11 cellular contexts compared by ENCODE assay signal in genomic region chr7:41916450-41916927, GRCh38.
DNase-seq lines count a peak whose midpoint lies in the region; ATAC-seq, FAIRE-seq and TF ChIP-seq lines count a peak whose summit lies in the region.
"Had no signal": no experiment of that assay in that cellular context is flagged by ENCODE, and none has a peak within 500 bp of the region (broad histone marks: within the 10 kb centered on the region; RNA-seq: fewer than 3 reads in every experiment).

No MANE protein-coding gene starts in this region.

- TF ChIP-seq POLR2A in suprapubic skin (IDR thresholded peaks at IDR 0.05) = no peak
- TF ChIP-seq POLR2A in Peyer's patch (IDR thresholded peaks at IDR 0.05) = no peak

- no peaks in the 10 kb centered on the region for H3K79me2 ChIP-seq in astrocyte (ENCODE audit: insufficient read depth, low read length)

- H3K4me3 Mint-ChIP-seq in astrocyte (ENCODE audit: unreplicated experiment) = peak overlapping the region; percentile 51

- ATAC-seq in right cardiac atrium (peak; percentile 41 to 51), HG02884 (IDR thresholded peaks at IDR 0.05; ENCODE audit: unreplicated experiment) (no peak)

- H3K27me3 ChIP-seq in astrocyte (ENCODE audit: insufficient read depth, low read length) (no peaks in the 10 kb centered on the region), right cardiac atrium (ENCODE audit: control insufficient read depth, insufficient read depth) (no peaks in the 10 kb centered on the region), suprapubic skin (no peaks in the 10 kb centered on the region), Peyer's patch (no peaks in the 10 kb centered on the region)
- H3K27me3 ChIP-seq: adrenal gland, vagina had no signal

- H3K9ac ChIP-seq in astrocyte (ENCODE audit: low read length) = peak overlapping the region; percentile 77

- no peak for TF ChIP-seq EP300 in suprapubic skin (IDR thresholded peaks at IDR 0.05)

- H4K20me1 ChIP-seq in astrocyte (ENCODE audit: insufficient read depth, low read length) = no peaks in the 10 kb centered on the region

- peaks cover 47% of the 10 kb centered on the region for H3K4me1 Mint-ChIP-seq in astrocyte (ENCODE audit: low read depth, unreplicated experiment)

- DNase-seq in HK-2 (ENCODE audit: unreplicated experiment) (peak; percentile 78), astrocyte (ENCODE audit: low read depth) (peak; percentile 99), right cardiac atrium (no peak), suprapubic skin (ENCODE audit: low spot score in 2 of 2) (peak in 1 of 2 donors; percentile 58), middle frontal gyrus (ENCODE audit: extremely low spot score, low spot score) (no peak), Peyer's patch (no peak)
- DNase-seq: NCI-H524 treated with DMSO at 0.1 percent for 48 hours had no signal

- H3K9me3 ChIP-seq in astrocyte (ENCODE audit: insufficient read depth, low read depth, low read length) (no peaks in the 10 kb centered on the region), right cardiac atrium (ENCODE audit: control insufficient read depth, low read length) (no peaks in the 10 kb centered on the region), suprapubic skin (no peaks in the 10 kb centered on the region), Peyer's patch (no peaks in the 10 kb centered on the region)
- H3K9me3 ChIP-seq: adrenal gland, vagina had no signal

- H3K27ac ChIP-seq in astrocyte (ENCODE audit: low read depth, low read length) = peak overlapping the region; percentile 99
- H3K27ac ChIP-seq in right cardiac atrium (ENCODE audit: low read length) = no peak overlapping the region
- H3K27ac ChIP-seq in suprapubic skin = peak overlapping the region; percentile 27
- peak overlapping the region in 1 of 4 donors; percentile 2 for H3K27ac ChIP-seq in Peyer's patch
- H3K27ac ChIP-seq: adrenal gland, vagina had no signal

- no peaks in the 10 kb centered on the region for H3K36me3 Mint-ChIP-seq in astrocyte (ENCODE audit: low read depth, unreplicated experiment)

- no peak overlapping the region for H3K4me3 ChIP-seq in astrocyte (ENCODE audit: insufficient read depth, low read depth, low read length)
- H3K4me3 ChIP-seq in right cardiac atrium (ENCODE audit: low read length) = no peak overlapping the region
- H3K4me3 ChIP-seq in suprapubic skin = no peak overlapping the region
- no peak overlapping the region for H3K4me3 ChIP-seq in Peyer's patch
- H3K4me3 ChIP-seq: adrenal gland, vagina had no signal

- TF ChIP-seq CTCF in astrocyte (IDR thresholded peaks at IDR 0.05; ENCODE audit: insufficient read depth, low read depth, low read length) (no peak), suprapubic skin (IDR thresholded peaks at IDR 0.05) (no peak), Peyer's patch (IDR thresholded peaks at IDR 0.05) (no peak)

- peak overlapping the region; percentile 99 for H3K27ac Mint-ChIP-seq in astrocyte (ENCODE audit: unreplicated experiment)

- H3K36me3 ChIP-seq in astrocyte (ENCODE audit: insufficient read depth, low read length) = no peaks in the 10 kb centered on the region
- no peaks in the 10 kb centered on the region for H3K36me3 ChIP-seq in suprapubic skin
- H3K36me3 ChIP-seq in Peyer's patch = no peaks in the 10 kb centered on the region
- H3K36me3 ChIP-seq: adrenal gland, vagina had no signal

- no peaks in the 10 kb centered on the region for H3K27me3 Mint-ChIP-seq in astrocyte (ENCODE audit: low read depth, unreplicated experiment)

- peaks cover 46% of the 10 kb centered on the region for H3K4me1 ChIP-seq in astrocyte (ENCODE audit: insufficient read depth, low read length)
- no peaks in the 10 kb centered on the region for H3K4me1 ChIP-seq in right cardiac atrium (ENCODE audit: control insufficient read depth, insufficient read depth, low read length)
- no peaks in the 10 kb centered on the region for H3K4me1 ChIP-seq in suprapubic skin
- no peaks in the 10 kb centered on the region for H3K4me1 ChIP-seq in Peyer's patch
- H3K4me1 ChIP-seq: adrenal gland had no signal

- intact Hi-C loops in right cardiac atrium (cut with DNase I) = no loop called here

- no peak overlapping the region for H2AFZ ChIP-seq in astrocyte (ENCODE audit: low read depth, low read length)

- FAIRE-seq in astrocyte (lab: Jason Lieb, UNC) = peak; percentile 99
- FAIRE-seq: islet of Langerhans had no signal

- peaks cover 4% of the 10 kb centered on the region for H3K9me3 Mint-ChIP-seq in astrocyte (ENCODE audit: unreplicated experiment)

- H3K4me2 ChIP-seq in astrocyte (ENCODE audit: low read length) = peak overlapping the region; percentile 61

- 52% methylated on average over 5 of the region's 5 CpGs for WGBS in right cardiac atrium
- WGBS in suprapubic skin = 26% methylated on average over 5 of the region's 5 CpGs

Comparison
In these comparisons a context has a peak if more than half of its experiments do, and no peak if none do; other contexts are left out.
1. DNase-seq: peak in HK-2 (single experiment) and astrocyte (single experiment); none in right cardiac atrium (0 of 3), middle frontal gyrus (single experiment) and Peyer's patch (0 of 3).